9 cellular contexts compared by ENCODE assay signal in the genomic region with DNA sequence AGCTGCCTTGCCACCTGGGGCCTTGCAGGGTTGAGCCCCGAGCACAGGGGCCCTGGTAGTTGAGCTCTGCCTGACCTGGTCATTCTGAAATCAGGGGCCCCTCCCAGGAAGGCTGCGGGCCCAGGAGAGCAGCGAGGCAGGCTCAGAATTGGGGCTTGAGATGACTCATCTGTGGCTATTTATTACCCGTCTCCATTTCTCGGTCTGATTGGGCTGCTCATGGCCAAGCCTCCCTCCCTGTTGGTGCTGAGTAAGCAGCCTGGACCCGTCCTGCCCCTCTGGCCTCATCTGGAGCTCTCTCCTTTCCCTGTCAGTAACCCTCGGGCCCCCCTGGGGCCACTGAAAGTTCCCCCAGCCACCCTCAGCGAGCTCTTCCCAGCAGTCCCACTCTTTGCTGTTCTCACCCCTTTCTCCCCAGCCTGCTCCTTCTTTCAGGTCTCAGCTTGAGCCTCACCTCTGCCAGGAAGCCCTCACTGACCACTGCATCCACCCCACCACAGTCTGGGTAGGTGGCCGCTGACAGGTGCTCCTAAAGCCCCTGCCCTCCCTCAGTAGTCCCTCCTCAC. TPM values are rescaled to one million over a fixed set of nuclear protein-coding genes. Genes with fewer than 3 reads are reported as not detected.
DNase-seq lines count a peak whose midpoint lies in the region; ATAC-seq, FAIRE-seq and TF ChIP-seq lines count a peak whose summit lies in the region.
"Had no signal": no experiment of that assay in that cellular context is flagged by ENCODE, and none has a peak within 500 bp of the region (broad histone marks: within the 10 kb centered on the region; RNA-seq: fewer than 3 reads in every experiment).

No MANE protein-coding gene starts in this region.

- no peaks in the 10 kb centered on the region for H3K9me3 ChIP-seq in Caco-2
- H3K9me3 ChIP-seq in naive thymus-derived CD4-positive, alpha-beta T cell (ENCODE audit: control insufficient read depth in 2 of 3, low read length in 3 of 3), result no peaks in the 10 kb centered on the region
- H3K9me3 ChIP-seq in HAP-1, result no peaks in the 10 kb centered on the region

- POLR2A ChIA-PET in Caco-2 (lab: Charles Lee), result interaction anchor here (0.6 to 0.8 kb wide), 2 partner anchors 33 to 148 kb away, joined by 3 to 4 read pairs; partner anchors contain the start of gene MIIP
- POLR2A ChIA-PET in naive thymus-derived CD4-positive, alpha-beta T cell (lab: Charles Lee), result no interaction called here

- DNase-seq in Caco-2 (peak; percentile 54 to 59), GM19238 (ENCODE audit: insufficient read length, low spot score) (peak; percentile 65), RCC 7860 (ENCODE audit: low spot score) (peak; percentile 75), dermis blood vessel endothelial cell (peak; percentile 48), HAP-1 (ENCODE audit: low spot score in 2 of 2) (no peak), NCI-H345 treated with DMSO at 0.1 percent for 48 hours (lab: John Stamatoyannopoulos, UW; ENCODE audit: unreplicated experiment) (no peak)
- peak in 1 of 9 donors; percentile 51 for DNase-seq in naive thymus-derived CD4-positive, alpha-beta T cell
- DNase-seq: T-cell had no signal

- BruUV-seq in Caco-2 (replicated peaks; lab: Mats Ljungman, UMichigan), result no TSS peak

- ATAC-seq in HG03064 (IDR thresholded peaks at IDR 0.05; ENCODE audit: low read depth, unreplicated experiment), result peak; percentile 56
- ATAC-seq in naive thymus-derived CD4-positive, alpha-beta T cell, result peak; percentile 67

- H3K4me3 Mint-ChIP-seq in Caco-2 (ENCODE audit: unreplicated experiment), result peak overlapping the region; percentile 37
- H3K4me3 Mint-ChIP-seq in naive thymus-derived CD4-positive, alpha-beta T cell, result peak overlapping the region in 1 of 10 donors; percentile 18
- H3K4me3 Mint-ChIP-seq: T-cell had no signal

- H3K27ac Mint-ChIP-seq in Caco-2 (ENCODE audit: unreplicated experiment), result no peak overlapping the region
- peak overlapping the region in 2 of 9 donors; percentile 60 to 77 for H3K27ac Mint-ChIP-seq in naive thymus-derived CD4-positive, alpha-beta T cell
- H3K27ac Mint-ChIP-seq: T-cell had no signal

- H3K4me1 Mint-ChIP-seq in Caco-2 (ENCODE audit: low read depth, unreplicated experiment), result peaks cover 11% of the 10 kb centered on the region
- peaks cover 0 to 40% (median 0%) of the 10 kb centered on the region in 7 donors for H3K4me1 Mint-ChIP-seq in naive thymus-derived CD4-positive, alpha-beta T cell

- FAIRE-seq in RCC 7860 (lab: Jason Lieb, UNC), result peak; percentile 83

- no peak for TF ChIP-seq CTCF in Caco-2 (IDR thresholded peaks at IDR 0.05; ENCODE audit: insufficient read depth in 1 of 2, low read depth in 1 of 2, low read length in 1 of 2, severe bottlenecking in 1 of 2, unreplicated experiment in 1 of 2)

- H3K36me3 ChIP-seq in Caco-2 (ENCODE audit: control insufficient read depth, insufficient read depth, low read length) (no peaks in the 10 kb centered on the region), HAP-1 (replicated peaks) (no peaks in the 10 kb centered on the region)
- H3K36me3 ChIP-seq in naive thymus-derived CD4-positive, alpha-beta T cell (ENCODE audit: control insufficient read depth in 2 of 3, insufficient read depth in 3 of 3, low read length in 3 of 3), result no peaks in the 10 kb centered on the region

- H3K27ac ChIP-seq in naive thymus-derived CD4-positive, alpha-beta T cell (ENCODE audit: low read depth, low read length), result no peak overlapping the region

- H3K27me3 ChIP-seq in Caco-2 (replicated peaks; ENCODE audit: control insufficient read depth, insufficient read depth, low read length) (no peaks in the 10 kb centered on the region), HAP-1 (ENCODE audit: low read depth) (no peaks in the 10 kb centered on the region)
- no peaks in the 10 kb centered on the region for H3K27me3 ChIP-seq in naive thymus-derived CD4-positive, alpha-beta T cell (ENCODE audit: control insufficient read depth in 2 of 2, insufficient read depth in 2 of 2, low read length in 2 of 2)

- no peaks in the 10 kb centered on the region for H3K27me3 Mint-ChIP-seq in Caco-2 (ENCODE audit: insufficient read depth, unreplicated experiment)
- no peaks in the 10 kb centered on the region for H3K27me3 Mint-ChIP-seq in naive thymus-derived CD4-positive, alpha-beta T cell
- H3K27me3 Mint-ChIP-seq: T-cell had no signal

- intact Hi-C loops in Caco-2 (cut with micrococcal nuclease; ENCODE audit: unreplicated experiment), result no loop called here
- intact Hi-C loops in naive thymus-derived CD4-positive, alpha-beta T cell (cut with micrococcal nuclease), result no loop called here

- H3K4me1 ChIP-seq in Caco-2 (peaks cover 7% of the 10 kb centered on the region), HAP-1 (no peaks in the 10 kb centered on the region)
- peaks cover 3 to 13% of the 10 kb centered on the region in 2 donors for H3K4me1 ChIP-seq in naive thymus-derived CD4-positive, alpha-beta T cell (ENCODE audit: control insufficient read depth in 2 of 2, insufficient read depth in 2 of 2, low read length in 2 of 2)

- no peaks in the 10 kb centered on the region for H3K9me3 Mint-ChIP-seq in Caco-2 (ENCODE audit: unreplicated experiment)
- no peaks in the 10 kb centered on the region for H3K9me3 Mint-ChIP-seq in naive thymus-derived CD4-positive, alpha-beta T cell
- H3K9me3 Mint-ChIP-seq: T-cell had no signal

- in situ Hi-C loops in HAP-1 (cut with MboI; ENCODE audit: low sequenced_read_pairs), result no loop called here

- no peaks in the 10 kb centered on the region for H3K36me3 Mint-ChIP-seq in Caco-2 (ENCODE audit: insufficient read depth, unreplicated experiment)
- H3K36me3 Mint-ChIP-seq in naive thymus-derived CD4-positive, alpha-beta T cell, result no peaks in the 10 kb centered on the region
- H3K36me3 Mint-ChIP-seq: T-cell had no signal

- H3K4me3 ChIP-seq in Caco-2 (ENCODE audit: low read depth, low read length) (no peak overlapping the region), HAP-1 (no peak overlapping the region)
- no peak overlapping the region for H3K4me3 ChIP-seq in naive thymus-derived CD4-positive, alpha-beta T cell (ENCODE audit: low read length)

- CTCF ChIA-PET in Caco-2 (lab: Charles Lee), result interaction anchor here (0.9 kb wide), 1 partner anchor 28 kb away, joined by 3 read pairs; no protein-coding TSS in a partner anchor
- CTCF ChIA-PET in naive thymus-derived CD4-positive, alpha-beta T cell (lab: Charles Lee), result no interaction called here

RNA-seq across cellular contexts. Expression of gene TNFRSF8, which starts 11.0 kb away (rescaled TPM):
- total RNA-seq in Caco-2 (2022) (not detected in 2 replicates), dermis blood vessel endothelial cell (0.33 and 0.34 TPM in 2 replicates)
- total RNA-seq in naive thymus-derived CD4-positive, alpha-beta T cell, result 10 to 100 TPM in 1 of 5 experiments, 1 to 10 TPM in 1, under 1 TPM in 1, not detected in 2; 0.56 to 29.3 (median 4.0) TPM
- polyA plus RNA-seq in naive thymus-derived CD4-positive, alpha-beta T cell, result not detected

RNA-seq across cellular contexts. Expression of gene MIIP, which starts 32.8 kb away (rescaled TPM):
- total RNA-seq in Caco-2 (2022) (38.6 and 41.0 TPM in 2 replicates), dermis blood vessel endothelial cell (39.2 and 45.4 TPM in 2 replicates)
- 10 to 100 TPM; 23.7 to 87.7 (median 34.1) TPM for total RNA-seq in naive thymus-derived CD4-positive, alpha-beta T cell
- polyA plus RNA-seq in naive thymus-derived CD4-positive, alpha-beta T cell, result 10 to 100 TPM; 19.2 to 26.5 TPM

Comparison
In these comparisons a context has a peak if more than half of its experiments do, and no peak if none do; other contexts are left out.
1. DNase-seq: peak in Caco-2 (2 of 2), GM19238 (single experiment), RCC 7860 (single experiment) and dermis blood vessel endothelial cell (single experiment); none in HAP-1 (0 of 2) and NCI-H345 treated with DMSO at 0.1 percent for 48 hours (single experiment).